ENCODE assay signal across 21 cellular contexts in genomic region chr9:98890256-98890655, GRCh38. TPM values are rescaled to one million over a fixed set of nuclear protein-coding genes. Genes with fewer than 3 reads are reported as not detected.
DNase-seq lines count a peak whose midpoint lies in the region; ATAC-seq and TF ChIP-seq lines count a peak whose summit lies in the region.
"Had no signal": no experiment of that assay in that cellular context is flagged by ENCODE, and none has a peak within 500 bp of the region (broad histone marks: within the 10 kb centered on the region; RNA-seq: fewer than 3 reads in every experiment).

No MANE protein-coding gene starts in this region.

- CTCF ChIA-PET in RWPE1 (lab: Yijun Ruan, JAX): no interaction called here

- no peak for TF ChIP-seq CTCF in RWPE1 (conservative IDR thresholded peaks at IDR 0.05; ENCODE audit: low read depth)

- POLR2A ChIA-PET in RWPE1 (lab: Yijun Ruan, JAX; ENCODE audit: low non-redundant PET): no interaction called here

- no peak for ATAC-seq in left lobe of liver
- ATAC-seq in HG03135 (IDR thresholded peaks at IDR 0.05; ENCODE audit: unreplicated experiment): no peak
- ATAC-seq: GM23338; naive thymus-derived CD4-positive, alpha-beta T cell; right lobe of liver; stimulated activated effector memory CD8-positive, alpha-beta T cell treated with anti-CD3 and anti-CD28 coated beads, Interleukin-12 subunit alpha, Interleukin-12 subunit beta, amount 100 ng/mL, for 72 hours had no signal

- H3K27ac ChIP-seq in RWPE1: no peak overlapping the region
- H3K27ac ChIP-seq: parathyroid adenoma, right lobe of liver had no signal

- peak; percentile 9 for DNase-seq in DMS153 treated with DMSO at 0.1 percent for 48 hours (lab: John Stamatoyannopoulos, UW; ENCODE audit: unreplicated experiment)
- DNase-seq in NCI-H1105 (lab: John Stamatoyannopoulos, UW): peak; percentile 77
- peak; percentile 36 for DNase-seq in NCI-H526 treated with DMSO at 0.1 percent for 48 hours (lab: John Stamatoyannopoulos, UW)
- DNase-seq in left lobe of liver (ENCODE audit: low spot score): peak; percentile 16
- DNase-seq in RWPE1 (ENCODE audit: low spot score): no peak
- DNase-seq in cardiac septum (ENCODE audit: low spot score): no peak
- DNase-seq: activated CD4-positive, CD25-positive, alpha-beta regulatory T cell treated with anti-CD3 and anti-CD28 coated beads, Interleukin-2, amount 50 U/mL, for 72 hours; activated T-cell treated with anti-CD3 and anti-CD28 coated beads, Interleukin-2, amount 50 U/mL, for 48 hours; DMS53; effector CD8-positive, alpha-beta T cell; foreskin melanocyte; mesendoderm; MV-4-11; naive thymus-derived CD4-positive, alpha-beta T cell; NCI-H524; OCI-M1; right lobe of liver had no signal

- intact Hi-C loops in cardiac septum (cut with DNase I): no loop called here

RNA-seq across cellular contexts. Expression of gene COL15A1, which starts 53.5 kb away (rescaled TPM):
- total RNA-seq in left lobe of liver: 0.23 TPM
- 49.4 TPM for total RNA-seq in cardiac septum

Comparison
In these comparisons a context has a peak if more than half of its experiments do, and no peak if none do; other contexts are left out.
1. DNase-seq: peak in DMS153 treated with DMSO at 0.1 percent for 48 hours (single experiment), NCI-H1105 (single experiment), NCI-H526 treated with DMSO at 0.1 percent for 48 hours (single experiment) and left lobe of liver (single experiment); none in RWPE1 (single experiment) and cardiac septum (single experiment).
2. RNA of gene COL15A1, which starts 53.5 kb away (total RNA-seq): 49.4 TPM in cardiac septum (single experiment); 0.23 TPM in left lobe of liver (single experiment); every median in the first group is over 10 times any median in the second.